Comparison of ENCODE assay signal across 8 cellular contexts in genomic region chr7:30276203-30276900, GRCh38. TPM values are rescaled to one million over a fixed set of nuclear protein-coding genes. Genes with fewer than 3 reads are reported as not detected.
DNase-seq lines count a peak whose midpoint lies in the region; ATAC-seq, FAIRE-seq and TF ChIP-seq lines count a peak whose summit lies in the region.

No MANE protein-coding gene starts in this region.

- H3K27me3 ChIP-seq in NT2/D1 (ENCODE audit: insufficient read depth, insufficient read length) = no peaks in the 10 kb centered on the region

- no peak overlapping the region for H3K9ac ChIP-seq in NT2/D1 (ENCODE audit: insufficient read length, low read depth)

- H3K27ac Mint-ChIP-seq in activated T-cell treated with anti-CD3 and anti-CD28 coated beads, Interleukin-2, amount 50 U/mL, for 72 hours = no peak overlapping the region

- H3K4me1 Mint-ChIP-seq in activated T-cell treated with anti-CD3 and anti-CD28 coated beads, Interleukin-2, amount 50 U/mL, for 72 hours (ENCODE audit: low read depth) = peaks cover 20% of the 10 kb centered on the region

- TF ChIP-seq CTCF in fibroblast of the aortic adventitia (IDR thresholded peaks at IDR 0.05; ENCODE audit: insufficient read depth, low read length) = peak; percentile 85

- peak; percentile 28 for FAIRE-seq in G401.6 (lab: Jason Lieb, UNC)

- DNase-seq in NT2/D1 (ENCODE audit: low read depth, low spot score) (peak; percentile 63), fibroblast of the aortic adventitia (ENCODE audit: low read depth) (peak; percentile 73), occipital lobe (lab: John Stamatoyannopoulos, UW) (peak; percentile 19)
- peak; percentile 51 for DNase-seq in activated T-cell treated with anti-CD3 and anti-CD28 coated beads, Interleukin-2, amount 50 U/mL, for 72 hours

- ATAC-seq in HG02678 (IDR thresholded peaks at IDR 0.05; ENCODE audit: unreplicated experiment) (peak; percentile 67), HG03025 (IDR thresholded peaks at IDR 0.05; ENCODE audit: low FRiP score, unreplicated experiment) (no peak), HG02759 (IDR thresholded peaks at IDR 0.05; ENCODE audit: unreplicated experiment) (no peak)
- ATAC-seq in activated T-cell treated with anti-CD3 and anti-CD28 coated beads, Interleukin-2, amount 50 U/mL, for 72 hours (replicated peaks in 1 of 2) = peak; percentile 64 to 68

- H3K9me3 ChIP-seq in NT2/D1 (ENCODE audit: insufficient read depth, low read length) = no peaks in the 10 kb centered on the region

- H3K27me3 Mint-ChIP-seq in activated T-cell treated with anti-CD3 and anti-CD28 coated beads, Interleukin-2, amount 50 U/mL, for 72 hours (ENCODE audit: low read depth) = no peaks in the 10 kb centered on the region

- no peak overlapping the region for H3K4me3 Mint-ChIP-seq in activated T-cell treated with anti-CD3 and anti-CD28 coated beads, Interleukin-2, amount 50 U/mL, for 72 hours

- H3K4me1 ChIP-seq in NT2/D1 (ENCODE audit: insufficient read depth, insufficient read length) = no peaks in the 10 kb centered on the region

- H3K4me3 ChIP-seq in NT2/D1 (ENCODE audit: insufficient read length, low read depth) (no peak overlapping the region), fibroblast of the aortic adventitia (ENCODE audit: low read depth, low read length) (no peak overlapping the region)

- no peaks in the 10 kb centered on the region for H3K36me3 ChIP-seq in NT2/D1 (ENCODE audit: insufficient read depth, insufficient read length, low read length)

- no peaks in the 10 kb centered on the region for H3K36me3 Mint-ChIP-seq in activated T-cell treated with anti-CD3 and anti-CD28 coated beads, Interleukin-2, amount 50 U/mL, for 72 hours (ENCODE audit: insufficient read depth in 2 of 2)

- H3K9me3 Mint-ChIP-seq in activated T-cell treated with anti-CD3 and anti-CD28 coated beads, Interleukin-2, amount 50 U/mL, for 72 hours = no peaks in the 10 kb centered on the region

RNA-seq across cellular contexts. Expression of gene ZNRF2, which starts 8.0 kb away (rescaled TPM):
- 10 to 100 TPM; 18.3 to 19.6 TPM for total RNA-seq in activated T-cell treated with anti-CD3 and anti-CD28 coated beads, Interleukin-2, amount 50 U/mL, for 72 hours
- total RNA-seq in fibroblast of the aortic adventitia (ENCODE audit: low replicate concordance) (5.8 and 8.2 TPM in 2 replicates), occipital lobe (76.6 TPM)

Comparison
In these comparisons a context has a peak if more than half of its experiments do, and no peak if none do; other contexts are left out.
1. ATAC-seq: peak in HG02678 (single experiment) and activated T-cell treated with anti-CD3 and anti-CD28 coated beads, Interleukin-2, amount 50 U/mL, for 72 hours (2 of 2); none in HG03025 (single experiment) and HG02759 (single experiment).
2. DNase-seq: peak in every context shown above with its lines; median percentile 73 in fibroblast of the aortic adventitia; 63 in NT2/D1; 51 in activated T-cell treated with anti-CD3 and anti-CD28 coated beads, Interleukin-2, amount 50 U/mL, for 72 hours; 19 in occipital lobe.